ENCODE assay signal across 23 cellular contexts in genomic region chr2:131151398-131151797, GRCh38. TPM values are rescaled to one million over a fixed set of nuclear protein-coding genes. Genes with fewer than 3 reads are reported as not detected.
"Had no signal": no experiment of that assay in that cellular context is flagged by ENCODE, and none has a peak within 500 bp of the region (broad histone marks: within the 10 kb centered on the region; RNA-seq: fewer than 3 reads in every experiment).

No MANE protein-coding gene starts in this region.

- H3K27me3 ChIP-seq: MG63, SJSA1 had no signal

- DNase-seq: IMR-90; MG63; NCI-H1092; NCI-H1105 treated with DMSO at 0.1 percent for 48 hours; NCI-H1417 treated with DMSO at 0.1 percent for 48 hours; NCI-H146; NCI-H1694 treated with DMSO at 0.1 percent for 48 hours; NCI-H1930; NCI-H2081; NCI-H2107; NCI-H2171; NCI-H226; NCI-H446; NCI-H510A; NCI-H524 treated with DMSO at 0.1 percent for 48 hours; NCI-H69; NCI-H774; NK-92 treated with Interleukin-12 subunit alpha and Interleukin-12 subunit beta, amount 100 ng/mL, for 24 hours; Right ventricle myocardium superior; SIG-M5 had no signal

- H3K4me1 ChIP-seq: SJSA1 had no signal

- H3K27ac ChIP-seq: SJSA1, SK-N-MC had no signal

- H3K9me3 ChIP-seq: MG63, SJSA1 had no signal

- FAIRE-seq: RCC 7860 had no signal

- H3K4me3 ChIP-seq: MG63, SJSA1, SK-N-MC had no signal

RNA-seq across cellular contexts. Expression of gene POTEE, which starts 57.9 kb away (rescaled TPM):
- total RNA-seq: IMR-90, Right ventricle myocardium superior had no signal
